In the genomic region with DNA sequence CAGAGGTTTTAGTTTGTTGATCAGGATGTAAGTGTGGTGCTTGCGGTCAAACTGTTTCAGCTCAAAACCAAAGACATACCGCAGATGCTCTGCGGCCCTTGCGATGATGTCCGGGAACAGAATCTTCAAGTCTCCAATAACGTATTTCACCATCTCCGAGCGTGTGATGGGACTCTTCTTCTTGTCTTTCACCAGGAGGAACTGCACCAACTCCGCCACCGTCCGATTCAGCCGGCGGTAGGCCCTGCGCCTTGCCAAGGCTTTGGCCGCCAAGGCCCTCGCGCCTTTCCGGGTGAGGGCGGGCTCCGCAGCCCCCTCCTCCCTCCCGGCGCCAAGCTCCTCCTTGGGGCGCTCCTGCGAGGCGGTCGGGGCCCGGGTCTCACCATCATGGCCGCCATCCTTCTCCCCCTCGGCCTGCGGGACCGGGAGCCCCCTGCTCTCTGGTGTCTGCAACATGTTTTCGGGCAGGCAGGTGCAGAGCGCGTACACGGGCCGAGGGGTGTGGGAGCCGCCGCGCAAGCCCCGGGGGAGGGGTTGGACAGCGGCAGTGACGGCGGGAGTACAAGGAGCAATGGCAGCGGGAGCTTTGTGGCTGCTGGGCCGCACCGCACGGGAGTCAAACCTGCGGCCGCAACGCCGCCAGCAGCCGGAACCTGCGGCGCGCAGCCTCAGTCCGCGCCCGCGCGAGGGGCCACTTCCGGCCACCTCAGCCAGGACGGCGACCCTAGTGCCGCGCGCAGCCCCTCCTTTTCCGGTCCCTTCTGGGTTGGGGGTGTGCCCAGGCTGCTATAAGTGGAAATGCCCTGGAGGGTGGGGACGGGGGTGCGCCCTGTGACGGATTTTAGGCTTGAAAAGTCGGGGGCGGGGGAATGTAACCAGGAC, we compare ENCODE assay signal across 1 cellular context.
TF ChIP-seq lines count a peak whose summit lies in the region.

A gene with protein sequence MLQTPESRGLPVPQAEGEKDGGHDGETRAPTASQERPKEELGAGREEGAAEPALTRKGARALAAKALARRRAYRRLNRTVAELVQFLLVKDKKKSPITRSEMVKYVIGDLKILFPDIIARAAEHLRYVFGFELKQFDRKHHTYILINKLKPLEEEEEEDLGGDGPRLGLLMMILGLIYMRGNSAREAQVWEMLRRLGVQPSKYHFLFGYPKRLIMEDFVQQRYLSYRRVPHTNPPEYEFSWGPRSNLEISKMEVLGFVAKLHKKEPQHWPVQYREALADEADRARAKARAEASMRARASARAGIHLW (minus strand): TSS at position 699 of the 882 bp plus-strand sequence. CDS start 243 bp downstream, at position 456.

TF ChIP-seq in K562, 482 proteins besides CTCF, POLR2A, EP300 and RAD21 (continued from another document and continues in another):
- TF ChIP-seq, protein P1, sequence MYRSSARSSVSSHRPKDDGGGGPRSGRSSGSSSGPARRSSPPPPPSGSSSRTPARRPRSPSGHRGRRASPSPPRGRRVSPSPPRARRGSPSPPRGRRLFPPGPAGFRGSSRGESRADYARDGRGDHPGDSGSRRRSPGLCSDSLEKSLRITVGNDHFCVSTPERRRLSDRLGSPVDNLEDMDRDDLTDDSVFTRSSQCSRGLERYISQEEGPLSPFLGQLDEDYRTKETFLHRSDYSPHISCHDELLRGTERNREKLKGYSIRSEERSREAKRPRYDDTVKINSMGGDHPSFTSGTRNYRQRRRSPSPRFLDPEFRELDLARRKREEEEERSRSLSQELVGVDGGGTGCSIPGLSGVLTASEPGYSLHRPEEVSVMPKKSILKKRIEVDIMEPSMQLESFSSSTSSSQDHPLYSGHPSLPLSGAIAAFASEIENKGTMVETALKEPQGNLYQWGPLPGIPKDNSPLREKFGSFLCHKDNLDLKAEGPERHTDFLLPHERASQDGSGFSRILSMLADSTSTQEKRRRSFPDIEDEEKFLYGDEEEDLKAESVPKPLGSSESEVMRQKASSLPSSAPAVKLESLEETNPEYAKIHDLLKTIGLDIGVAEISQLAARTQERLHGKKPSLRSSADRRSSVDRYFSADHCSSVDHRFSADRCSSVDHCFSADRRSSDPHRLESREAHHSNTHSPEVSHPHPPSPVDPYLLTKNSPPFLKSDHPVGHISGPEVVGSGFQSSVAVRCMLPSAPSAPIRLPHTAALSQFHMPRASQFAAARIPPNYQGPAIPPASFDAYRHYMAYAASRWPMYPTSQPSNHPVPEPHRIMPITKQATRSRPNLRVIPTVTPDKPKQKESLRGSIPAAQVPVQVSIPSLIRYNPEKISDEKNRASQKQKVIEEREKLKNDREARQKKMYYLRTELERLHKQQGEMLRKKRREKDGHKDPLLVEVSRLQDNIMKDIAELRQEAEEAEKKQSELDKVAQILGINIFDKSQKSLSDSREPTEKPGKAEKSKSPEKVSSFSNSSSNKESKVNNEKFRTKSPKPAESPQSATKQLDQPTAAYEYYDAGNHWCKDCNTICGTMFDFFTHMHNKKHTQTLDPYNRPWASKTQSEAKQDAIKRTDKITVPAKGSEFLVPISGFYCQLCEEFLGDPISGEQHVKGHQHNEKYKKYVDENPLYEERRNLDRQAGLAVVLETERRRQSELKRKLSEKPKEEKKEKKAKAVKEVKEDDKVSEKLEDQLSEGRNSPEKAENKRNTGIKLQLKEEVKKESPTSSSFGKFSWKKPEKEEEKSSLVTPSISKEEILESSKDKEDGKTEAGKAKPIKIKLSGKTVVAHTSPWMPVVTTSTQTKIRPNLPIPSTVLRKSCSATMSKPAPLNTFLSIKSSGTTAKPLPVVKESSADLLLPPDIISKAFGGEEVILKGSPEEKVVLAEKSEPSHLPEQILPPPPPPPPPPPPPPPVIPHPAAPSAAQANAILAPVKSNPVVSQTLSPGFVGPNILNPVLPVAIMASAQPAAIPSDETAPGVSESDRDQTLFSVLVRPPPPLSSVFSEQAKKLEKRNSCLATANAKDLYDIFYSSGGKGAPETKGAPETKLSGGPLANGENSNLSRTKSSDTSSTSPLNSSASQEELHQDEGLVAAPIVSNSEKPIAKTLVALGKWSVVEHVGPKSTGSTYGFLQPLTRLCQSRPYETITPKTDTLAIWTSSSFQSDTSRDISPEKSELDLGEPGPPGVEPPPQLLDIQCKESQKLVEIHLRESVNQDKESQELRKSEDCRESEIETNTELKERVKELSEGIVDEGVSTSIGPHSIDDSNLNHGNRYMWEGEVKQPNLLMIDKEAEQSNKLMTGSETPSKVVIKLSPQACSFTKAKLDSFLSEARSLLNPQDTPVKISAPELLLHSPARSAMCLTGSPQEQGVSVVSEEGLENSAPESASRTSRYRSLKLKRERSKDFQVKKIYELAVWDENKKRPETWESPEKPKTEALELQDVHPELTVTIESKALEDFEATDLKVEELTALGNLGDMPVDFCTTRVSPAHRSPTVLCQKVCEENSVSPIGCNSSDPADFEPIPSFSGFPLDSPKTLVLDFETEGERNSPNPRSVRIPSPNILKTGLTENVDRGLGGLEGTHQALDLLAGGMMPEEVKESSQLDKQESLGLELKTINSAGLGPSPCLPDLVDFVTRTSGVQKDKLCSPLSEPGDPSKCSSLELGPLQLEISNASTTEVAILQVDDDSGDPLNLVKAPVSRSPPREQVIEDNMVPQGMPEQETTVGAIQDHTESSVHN (IDR thresholded peaks at IDR 0.05; ENCODE audit: borderline replicate concordance in 1 of 2, low read depth in 1 of 2): no peak
- TF ChIP-seq GATAD2B (IDR thresholded peaks at IDR 0.05; ENCODE audit: borderline replicate concordance) (no peak), NBN (IDR thresholded peaks at IDR 0.05; ENCODE audit: low read depth) (no peak), ZNF830 (CRISPR knock-in tag; IDR thresholded peaks at IDR 0.05) (no peak), CTBP1 (IDR thresholded peaks at IDR 0.05; ENCODE audit: borderline replicate concordance) (peak; percentile 55), NR4A1 (CRISPR knock-in tag; IDR thresholded peaks at IDR 0.05) (no peak), NR4A1 (tag; IDR thresholded peaks at IDR 0.05) (0 out of 2 replicates have a peak, but pooled peaks have one; percentile 47), ZNF143 (CRISPR knock-in tag; IDR thresholded peaks at IDR 0.05) (no peak), NUFIP1 (IDR thresholded peaks at IDR 0.05; ENCODE audit: partially characterized antibody) (no peak), NFIX (CRISPR knock-in tag; IDR thresholded peaks at IDR 0.05; ENCODE audit: low read depth) (no peak), TBL1XR1 (IDR thresholded peaks at IDR 0.05; ENCODE audit: low read length in 2 of 2) (no peak), ZZZ3 (IDR thresholded peaks at IDR 0.05) (0 out of 2 replicates have a peak, but pooled peaks have one; percentile 71), FIP1L1 (IDR thresholded peaks at IDR 0.05; ENCODE audit: low read depth, low read length, poor library complexity, severe bottlenecking) (peak; percentile 80), NR2F6 (CRISPR knock-in tag; IDR thresholded peaks at IDR 0.05) (no peak), HDAC1 (IDR thresholded peaks at IDR 0.05) (peak in 1 of 2 experiments; percentile 21; a peak in 1 of 4 replicates), TSHZ1 (CRISPR knock-in tag; IDR thresholded peaks at IDR 0.05) (no peak), ETS1 (conservative IDR thresholded peaks at IDR 0.05; ENCODE audit: control insufficient read depth, low read depth, low read length) (peak; percentile 66; the same call in 1 of the 2 replicates), BRCA1 (IDR thresholded peaks at IDR 0.05) (no peak), BRCA1 (CRISPR knock-in tag; IDR thresholded peaks at IDR 0.05) (no peak), TFAP4 (CRISPR knock-in tag; IDR thresholded peaks at IDR 0.05; ENCODE audit: borderline replicate concordance) (peak; percentile 65), KDM1A (IDR thresholded peaks at IDR 0.05) (0 out of 4 replicates have a peak, but pooled peaks of 1 of the 2 experiments have one; percentile 5)
- TF ChIP-seq, protein P2, sequence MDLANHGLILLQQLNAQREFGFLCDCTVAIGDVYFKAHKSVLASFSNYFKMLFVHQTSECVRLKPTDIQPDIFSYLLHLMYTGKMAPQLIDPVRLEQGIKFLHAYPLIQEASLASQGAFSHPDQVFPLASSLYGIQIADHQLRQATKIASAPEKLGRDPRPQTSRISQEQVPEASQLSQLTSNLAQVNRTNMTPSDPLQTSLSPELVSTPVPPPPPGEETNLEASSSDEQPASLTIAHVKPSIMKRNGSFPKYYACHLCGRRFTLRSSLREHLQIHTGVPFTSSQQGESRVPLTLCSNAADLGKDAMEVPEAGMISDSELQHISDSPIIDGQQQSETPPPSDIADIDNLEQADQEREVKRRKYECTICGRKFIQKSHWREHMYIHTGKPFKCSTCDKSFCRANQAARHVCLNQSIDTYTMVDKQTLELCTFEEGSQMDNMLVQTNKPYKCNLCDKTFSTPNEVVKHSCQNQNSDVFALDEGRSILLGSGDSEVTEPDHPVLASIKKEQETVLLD (IDR thresholded peaks at IDR 0.05): no peak
- TF ChIP-seq, protein P3, sequence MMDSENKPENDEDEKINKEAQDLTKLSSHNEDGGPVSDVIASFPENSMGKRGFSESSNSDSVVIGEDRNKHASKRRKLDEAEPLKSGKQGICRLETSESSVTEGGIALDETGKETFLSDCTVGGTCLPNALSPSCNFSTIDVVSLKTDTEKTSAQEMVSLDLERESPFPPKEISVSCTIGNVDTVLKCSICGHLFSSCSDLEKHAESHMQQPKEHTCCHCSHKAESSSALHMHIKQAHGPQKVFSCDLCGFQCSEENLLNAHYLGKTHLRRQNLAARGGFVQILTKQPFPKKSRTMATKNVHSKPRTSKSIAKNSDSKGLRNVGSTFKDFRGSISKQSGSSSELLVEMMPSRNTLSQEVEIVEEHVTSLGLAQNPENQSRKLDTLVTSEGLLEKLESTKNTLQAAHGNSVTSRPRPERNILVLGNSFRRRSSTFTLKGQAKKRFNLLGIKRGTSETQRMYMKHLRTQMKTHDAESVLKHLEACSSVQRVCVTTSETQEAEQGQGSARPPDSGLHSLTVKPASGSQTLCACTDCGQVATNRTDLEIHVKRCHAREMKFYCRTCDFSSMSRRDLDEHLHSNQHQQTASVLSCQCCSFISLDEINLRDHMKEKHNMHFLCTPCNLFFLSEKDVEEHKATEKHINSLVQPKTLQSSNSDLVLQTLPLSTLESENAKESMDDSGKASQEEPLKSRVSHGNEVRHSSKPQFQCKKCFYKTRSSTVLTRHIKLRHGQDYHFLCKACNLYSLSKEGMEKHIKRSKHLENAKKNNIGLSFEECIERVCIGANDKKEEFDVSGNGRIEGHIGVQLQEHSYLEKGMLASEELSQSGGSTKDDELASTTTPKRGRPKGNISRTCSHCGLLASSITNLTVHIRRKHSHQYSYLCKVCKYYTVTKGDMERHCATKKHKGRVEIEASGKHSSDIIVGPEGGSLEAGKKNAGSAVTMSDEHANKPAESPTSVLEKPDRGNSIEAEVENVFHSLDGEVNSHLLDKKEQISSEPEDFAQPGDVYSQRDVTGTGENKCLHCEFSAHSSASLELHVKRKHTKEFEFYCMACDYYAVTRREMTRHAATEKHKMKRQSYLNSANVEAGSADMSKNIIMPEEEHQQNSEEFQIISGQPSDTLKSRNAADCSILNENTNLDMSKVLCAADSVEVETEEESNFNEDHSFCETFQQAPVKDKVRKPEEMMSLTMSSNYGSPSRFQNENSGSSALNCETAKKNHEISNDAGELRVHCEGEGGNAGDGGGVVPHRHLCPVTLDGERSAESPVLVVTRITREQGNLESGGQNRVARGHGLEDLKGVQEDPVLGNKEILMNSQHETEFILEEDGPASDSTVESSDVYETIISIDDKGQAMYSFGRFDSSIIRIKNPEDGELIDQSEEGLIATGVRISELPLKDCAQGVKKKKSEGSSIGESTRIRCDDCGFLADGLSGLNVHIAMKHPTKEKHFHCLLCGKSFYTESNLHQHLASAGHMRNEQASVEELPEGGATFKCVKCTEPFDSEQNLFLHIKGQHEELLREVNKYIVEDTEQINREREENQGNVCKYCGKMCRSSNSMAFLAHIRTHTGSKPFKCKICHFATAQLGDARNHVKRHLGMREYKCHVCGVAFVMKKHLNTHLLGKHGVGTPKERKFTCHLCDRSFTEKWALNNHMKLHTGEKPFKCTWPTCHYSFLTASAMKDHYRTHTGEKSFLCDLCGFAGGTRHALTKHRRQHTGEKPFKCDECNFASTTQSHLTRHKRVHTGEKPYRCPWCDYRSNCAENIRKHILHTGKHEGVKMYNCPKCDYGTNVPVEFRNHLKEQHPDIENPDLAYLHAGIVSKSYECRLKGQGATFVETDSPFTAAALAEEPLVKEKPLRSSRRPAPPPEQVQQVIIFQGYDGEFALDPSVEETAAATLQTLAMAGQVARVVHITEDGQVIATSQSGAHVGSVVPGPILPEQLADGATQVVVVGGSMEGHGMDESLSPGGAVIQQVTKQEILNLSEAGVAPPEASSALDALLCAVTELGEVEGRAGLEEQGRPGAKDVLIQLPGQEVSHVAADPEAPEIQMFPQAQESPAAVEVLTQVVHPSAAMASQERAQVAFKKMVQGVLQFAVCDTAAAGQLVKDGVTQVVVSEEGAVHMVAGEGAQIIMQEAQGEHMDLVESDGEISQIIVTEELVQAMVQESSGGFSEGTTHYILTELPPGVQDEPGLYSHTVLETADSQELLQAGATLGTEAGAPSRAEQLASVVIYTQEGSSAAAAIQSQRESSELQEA (IDR thresholded peaks at IDR 0.05; ENCODE audit: low read depth): 0 out of 2 replicates have a peak, but pooled peaks have one; percentile 33
